ENCODE assay signal across 35 cellular contexts in genomic region chr2:21001225-21001946, GRCh38. TPM values are rescaled to one million over a fixed set of nuclear protein-coding genes. Genes with fewer than 3 reads are reported as not detected.
"Had no signal": no experiment of that assay in that cellular context is flagged by ENCODE, and none has a peak within 500 bp of the region (broad histone marks: within the 10 kb centered on the region; RNA-seq: fewer than 3 reads in every experiment).

No MANE protein-coding gene starts in this region.

- DNase-seq: activated CD4-positive, alpha-beta T cell treated with anti-CD3 and anti-CD28 coated beads for 36 hours; activated CD4-positive, alpha-beta T cell treated with anti-CD3 and anti-CD28 coated beads, Interleukin-2, amount 10 ng/mL, durations not matched to agents 7 days and 5 days; activated CD4-positive, alpha-beta T cell treated with anti-CD3 and anti-CD28 coated beads, Interleukin-2, amount 50 U/mL, for 48 hours; activated CD8-positive, alpha-beta T cell treated with anti-CD3 and anti-CD28 coated beads, Interleukin-2, amount 10 ng/mL, durations not matched to agents 7 days and 5 days; activated gamma-delta T cell; activated naive CD4-positive, alpha-beta T cell treated with Interleukin-2 at 50 U/mL for 16 hours; activated naive CD8-positive, alpha-beta T cell treated with anti-CD3 and anti-CD28 coated beads, Interleukin-2, amount 10 ng/mL, durations not matched to agents 7 days and 5 days; activated T-cell treated with anti-CD3 and anti-CD28 coated beads, Interleukin-2, amount 50 U/mL, for 24 hours; amygdala; MM.1S; NCI-H1048; NCI-H1105 treated with DMSO at 0.1 percent for 48 hours; NCI-H1436; NCI-H1694; NCI-H1930; NCI-H2081 treated with DMSO at 0.1 percent for 48 hours; NCI-H2171; NCI-H446; NCI-H510A treated with DMSO at 0.1 percent for 48 hours; NCI-H526 treated with DMSO at 0.1 percent for 48 hours; NCI-H774; SIG-M5 had no signal

- H3K27me3 ChIP-seq: ascending aorta, cardiac muscle cell had no signal

- H3K4me1 Mint-ChIP-seq: activated CD4-positive, alpha-beta T cell treated with anti-CD3 and anti-CD28 coated beads for 36 hours; activated CD4-positive, alpha-beta T cell treated with anti-CD3 and anti-CD28 coated beads, Interleukin-2, amount 10 ng/mL, durations not matched to agents 7 days and 5 days; activated naive CD4-positive, alpha-beta T cell treated with anti-CD3 and anti-CD28 coated beads, Interleukin-2, amount 50 U/mL, for 24 hours; activated naive CD8-positive, alpha-beta T cell treated with anti-CD3 and anti-CD28 coated beads, Interleukin-2, amount 10 ng/mL, durations not matched to agents 7 days and 5 days; central memory CD8-positive, alpha-beta T cell had no signal

- H3K4me3 Mint-ChIP-seq: activated CD4-positive, alpha-beta T cell treated with anti-CD3 and anti-CD28 coated beads for 36 hours; activated CD4-positive, alpha-beta T cell treated with anti-CD3 and anti-CD28 coated beads, Interleukin-2, amount 10 ng/mL, durations not matched to agents 7 days and 5 days; activated CD8-positive, alpha-beta T cell treated with anti-CD3 and anti-CD28 coated beads, Interleukin-2, amount 10 ng/mL, durations not matched to agents 7 days and 5 days; activated naive CD4-positive, alpha-beta T cell treated with anti-CD3 and anti-CD28 coated beads, Interleukin-2, amount 50 U/mL, for 24 hours; activated naive CD8-positive, alpha-beta T cell treated with anti-CD3 and anti-CD28 coated beads, Interleukin-2, amount 10 ng/mL, durations not matched to agents 7 days and 5 days; activated T-cell treated with anti-CD3 and anti-CD28 coated beads, Interleukin-2, amount 50 U/mL, for 24 hours; central memory CD8-positive, alpha-beta T cell; T-helper 1 cell treated with Interleukin-12 subunit alpha and Interleukin-12 subunit beta and Interleukin-4 antibody, amounts not matched to agents 30 μg/mL and 1 μg/mL, for 36 hours; T-helper 2 cell treated with Interferon-gamma antibody and Interleukin-4, amounts not matched to agents 5 μg/mL and 100 μg/mL, for 36 hours had no signal

- H3K27ac ChIP-seq: ascending aorta, cardiac muscle cell, KMS-11, PC-9, RWPE1 had no signal

- H2AFZ ChIP-seq: PC-9 had no signal

- H3K4me3 ChIP-seq: ascending aorta, cardiac muscle cell, PC-9 had no signal

- H3K27me3 Mint-ChIP-seq: activated CD4-positive, alpha-beta T cell treated with anti-CD3 and anti-CD28 coated beads, Interleukin-2, amount 10 ng/mL, durations not matched to agents 7 days and 5 days had no signal

- ATAC-seq: activated CD4-positive, alpha-beta T cell treated with anti-CD3 and anti-CD28 coated beads for 36 hours; activated CD4-positive, CD25-positive, alpha-beta regulatory T cell treated with anti-CD3 and anti-CD28 coated beads, Interleukin-2, amount 50 U/mL, for 24 hours; activated CD8-positive, alpha-beta T cell treated with anti-CD3 and anti-CD28 coated beads, Interleukin-2, amount 10 ng/mL, durations not matched to agents 7 days and 5 days; Right ventricle myocardium inferior had no signal

- H3K36me3 Mint-ChIP-seq: activated naive CD4-positive, alpha-beta T cell treated with anti-CD3 and anti-CD28 coated beads, Interleukin-2, amount 50 U/mL, for 24 hours; activated naive CD8-positive, alpha-beta T cell treated with anti-CD3 and anti-CD28 coated beads, Interleukin-2, amount 10 ng/mL, durations not matched to agents 7 days and 5 days had no signal

- H3K9ac ChIP-seq: KMS-11 had no signal

- H3K36me3 ChIP-seq: cardiac muscle cell had no signal

- H3K4me2 ChIP-seq: KMS-11, PC-9 had no signal

- H3K4me1 ChIP-seq: ascending aorta had no signal

- H3K27ac Mint-ChIP-seq: activated CD4-positive, alpha-beta T cell treated with anti-CD3 and anti-CD28 coated beads for 36 hours; activated CD4-positive, alpha-beta T cell treated with anti-CD3 and anti-CD28 coated beads, Interleukin-2, amount 10 ng/mL, durations not matched to agents 7 days and 5 days; activated CD8-positive, alpha-beta T cell treated with anti-CD3 and anti-CD28 coated beads, Interleukin-2, amount 10 ng/mL, durations not matched to agents 7 days and 5 days; activated naive CD4-positive, alpha-beta T cell treated with anti-CD3 and anti-CD28 coated beads, Interleukin-2, amount 50 U/mL, for 24 hours; activated naive CD8-positive, alpha-beta T cell treated with anti-CD3 and anti-CD28 coated beads, Interleukin-2, amount 10 ng/mL, durations not matched to agents 7 days and 5 days; activated T-cell treated with anti-CD3 and anti-CD28 coated beads, Interleukin-2, amount 50 U/mL, for 24 hours; activated T-helper 2 cell treated with anti-CD3 and anti-CD28 coated beads, Interferon-gamma antibody, Interleukin-2, Interleukin-4, amounts not matched to agents 10 μg/mL and 5 μg/mL and 100 μg/mL, durations not matched to agents 14 hours and 24 hours and 36 hours; T-helper 1 cell treated with Interleukin-12 subunit alpha and Interleukin-12 subunit beta and Interleukin-4 antibody, amounts not matched to agents 30 μg/mL and 1 μg/mL, for 36 hours; T-helper 2 cell treated with Interferon-gamma antibody and Interleukin-4, amounts not matched to agents 5 μg/mL and 100 μg/mL, for 36 hours had no signal

- H3K9me3 Mint-ChIP-seq: activated CD4-positive, alpha-beta T cell treated with anti-CD3 and anti-CD28 coated beads, Interleukin-2, amount 10 ng/mL, durations not matched to agents 7 days and 5 days; activated naive CD4-positive, alpha-beta T cell treated with anti-CD3 and anti-CD28 coated beads, Interleukin-2, amount 50 U/mL, for 24 hours; activated naive CD8-positive, alpha-beta T cell treated with anti-CD3 and anti-CD28 coated beads, Interleukin-2, amount 10 ng/mL, durations not matched to agents 7 days and 5 days; activated T-cell treated with anti-CD3 and anti-CD28 coated beads, Interleukin-2, amount 50 U/mL, for 24 hours; activated T-helper 2 cell treated with anti-CD3 and anti-CD28 coated beads, Interferon-gamma antibody, Interleukin-2, Interleukin-4, amounts not matched to agents 10 μg/mL and 5 μg/mL and 100 μg/mL, durations not matched to agents 14 hours and 24 hours and 36 hours; central memory CD8-positive, alpha-beta T cell; T-helper 1 cell treated with Interleukin-12 subunit alpha and Interleukin-12 subunit beta and Interleukin-4 antibody, amounts not matched to agents 30 μg/mL and 1 μg/mL, for 36 hours; T-helper 2 cell treated with Interferon-gamma antibody and Interleukin-4, amounts not matched to agents 5 μg/mL and 100 μg/mL, for 36 hours had no signal

RNA-seq across cellular contexts. Expression of gene APOB, which starts 42.5 kb away (rescaled TPM):
- total RNA-seq: activated CD4-positive, alpha-beta T cell treated with anti-CD3 and anti-CD28 coated beads for 36 hours; activated CD4-positive, alpha-beta T cell treated with anti-CD3 and anti-CD28 coated beads, Interleukin-2, amount 10 ng/mL, durations not matched to agents 7 days and 5 days; activated CD8-positive, alpha-beta T cell treated with anti-CD3 and anti-CD28 coated beads, Interleukin-2, amount 10 ng/mL, durations not matched to agents 7 days and 5 days; activated naive CD8-positive, alpha-beta T cell treated with anti-CD3 and anti-CD28 coated beads, Interleukin-2, amount 10 ng/mL, durations not matched to agents 7 days and 5 days; activated T-helper 2 cell treated with anti-CD3 and anti-CD28 coated beads, Interferon-gamma antibody, Interleukin-2, Interleukin-4, amounts not matched to agents 10 μg/mL and 5 μg/mL and 100 μg/mL, durations not matched to agents 14 hours and 24 hours and 36 hours; LHCN-M2; PC-9 had no signal
